7 cellular contexts compared by ENCODE assay signal in the genomic region with DNA sequence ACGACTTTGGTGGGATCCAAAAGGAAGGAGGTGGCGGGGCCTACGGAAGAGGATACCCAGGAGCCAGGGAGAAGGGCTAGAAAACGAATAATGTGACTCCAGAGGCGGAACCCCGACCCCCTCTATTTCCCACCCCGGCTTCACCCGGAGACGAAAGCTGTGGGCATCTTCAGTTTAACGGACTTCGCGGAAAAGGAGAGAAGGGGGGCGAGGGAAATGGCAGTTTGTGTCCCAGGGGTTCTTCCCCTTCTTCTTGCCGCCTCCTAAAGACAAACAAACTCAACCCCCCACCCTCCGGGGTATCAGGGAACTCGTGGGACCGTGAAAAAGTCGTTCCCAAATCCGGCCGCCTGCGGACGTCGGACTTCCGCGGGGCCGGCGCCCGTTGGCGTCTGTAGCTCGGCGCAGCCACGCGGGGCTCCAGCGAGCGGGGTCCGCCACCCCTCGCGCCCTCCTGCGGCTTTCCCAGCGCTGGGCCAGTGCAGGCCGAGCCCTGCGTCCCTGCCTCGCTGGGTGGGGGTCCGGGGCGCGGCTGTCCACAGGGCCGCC. TPM values are rescaled to one million over a fixed set of nuclear protein-coding genes. Genes with fewer than 3 reads are reported as not detected.
A peak's percentile ranks its signal among the peaks of the same experiment; 100 is the strongest.
DNase-seq lines count a peak whose midpoint lies in the region; ATAC-seq and TF ChIP-seq lines count a peak whose summit lies in the region.

No MANE protein-coding gene starts in this region.

- peak; percentile 22 for ATAC-seq in GM18868 (IDR thresholded peaks at IDR 0.05; ENCODE audit: unreplicated experiment)
- peak; percentile 28 for ATAC-seq in HG02981 (IDR thresholded peaks at IDR 0.05; ENCODE audit: unreplicated experiment)
- no peak for ATAC-seq in HG03565 (IDR thresholded peaks at IDR 0.05; ENCODE audit: unreplicated experiment)
- ATAC-seq in GM21367 (IDR thresholded peaks at IDR 0.05; ENCODE audit: unreplicated experiment), result no peak

- H3K27me3 ChIP-seq in esophagus (ENCODE audit: control insufficient read depth in 1 of 2, insufficient read depth in 2 of 2, low read length in 2 of 2) (peaks cover 0 to 4% of the 10 kb centered on the region in 2 donors), osteoblast (ENCODE audit: insufficient read depth, low read length) (peaks cover 59% of the 10 kb centered on the region)

- peak overlapping the region; percentile 84 for H3K4me2 ChIP-seq in osteoblast (ENCODE audit: insufficient read depth, low read length)

- 4 to 6% methylated on average over 43 to 47 of the region's 47 CpGs for WGBS in esophagus, 2 donors

- no peaks in the 10 kb centered on the region for H3K79me2 ChIP-seq in osteoblast (ENCODE audit: insufficient read depth, low read length)

- peak; percentile 83 for DNase-seq in osteoblast (ENCODE audit: insufficient read length, low spot score, missing footprints)

- TF ChIP-seq CTCF in VCaP (conservative IDR thresholded peaks at IDR 0.05) (peak; percentile 49), osteoblast (IDR thresholded peaks at IDR 0.05; ENCODE audit: extremely low read depth, low read depth, low read length) (peak; percentile 9)

- H3K27ac ChIP-seq in VCaP (peak overlapping the region; percentile 83), esophagus (ENCODE audit: low read depth in 2 of 2, low read length in 1 of 2) (peak overlapping the region; percentile 34 to 77), osteoblast (ENCODE audit: low read depth, low read length) (no peak overlapping the region)

- H4K20me1 ChIP-seq in osteoblast (ENCODE audit: insufficient read depth, low read length), result no peaks in the 10 kb centered on the region

- peak overlapping the region; percentile 92 for H2AFZ ChIP-seq in osteoblast (ENCODE audit: low read length)

- H3K4me3 ChIP-seq in esophagus (ENCODE audit: low read depth in 1 of 2, low read length in 2 of 2), result peak overlapping the region; percentile 60 to 61
- peak overlapping the region; percentile 78 for H3K4me3 ChIP-seq in osteoblast (ENCODE audit: insufficient read depth, low read length)

- H3K36me3 ChIP-seq in esophagus (ENCODE audit: control insufficient read depth in 2 of 2, insufficient read depth in 2 of 2, low read length in 1 of 2), result no peaks in the 10 kb centered on the region
- H3K36me3 ChIP-seq in osteoblast (ENCODE audit: insufficient read depth, low read length), result no peaks in the 10 kb centered on the region

- H3K9me3 ChIP-seq in esophagus (ENCODE audit: control insufficient read depth in 2 of 2, insufficient read depth in 1 of 2, low read depth in 1 of 2, low read length in 1 of 2), result no peaks in the 10 kb centered on the region
- H3K9me3 ChIP-seq in osteoblast (ENCODE audit: low read depth, low read length), result no peaks in the 10 kb centered on the region

- peaks cover 0 to 4% of the 10 kb centered on the region in 2 donors for H3K4me1 ChIP-seq in esophagus (ENCODE audit: control insufficient read depth in 2 of 2, insufficient read depth in 2 of 2, low read length in 1 of 2)
- peaks cover 16% of the 10 kb centered on the region for H3K4me1 ChIP-seq in osteoblast (ENCODE audit: insufficient read depth, low read length)

RNA-seq across cellular contexts. Expression of a gene that starts 3.6 kb away (rescaled TPM):
- polyA plus RNA-seq in esophagus, result 1 to 10 TPM; 4.6 to 7.4 TPM
- 5.8 and 7.7 TPM in 2 replicates for total RNA-seq in osteoblast

Comparison
In these comparisons a context has a peak if more than half of its experiments do, and no peak if none do; other contexts are left out.
1. ATAC-seq: peak in GM18868 (single experiment) and HG02981 (single experiment); none in HG03565 (single experiment) and GM21367 (single experiment).